Comparison of ENCODE assay signal across 8 cellular contexts in the genomic region with DNA sequence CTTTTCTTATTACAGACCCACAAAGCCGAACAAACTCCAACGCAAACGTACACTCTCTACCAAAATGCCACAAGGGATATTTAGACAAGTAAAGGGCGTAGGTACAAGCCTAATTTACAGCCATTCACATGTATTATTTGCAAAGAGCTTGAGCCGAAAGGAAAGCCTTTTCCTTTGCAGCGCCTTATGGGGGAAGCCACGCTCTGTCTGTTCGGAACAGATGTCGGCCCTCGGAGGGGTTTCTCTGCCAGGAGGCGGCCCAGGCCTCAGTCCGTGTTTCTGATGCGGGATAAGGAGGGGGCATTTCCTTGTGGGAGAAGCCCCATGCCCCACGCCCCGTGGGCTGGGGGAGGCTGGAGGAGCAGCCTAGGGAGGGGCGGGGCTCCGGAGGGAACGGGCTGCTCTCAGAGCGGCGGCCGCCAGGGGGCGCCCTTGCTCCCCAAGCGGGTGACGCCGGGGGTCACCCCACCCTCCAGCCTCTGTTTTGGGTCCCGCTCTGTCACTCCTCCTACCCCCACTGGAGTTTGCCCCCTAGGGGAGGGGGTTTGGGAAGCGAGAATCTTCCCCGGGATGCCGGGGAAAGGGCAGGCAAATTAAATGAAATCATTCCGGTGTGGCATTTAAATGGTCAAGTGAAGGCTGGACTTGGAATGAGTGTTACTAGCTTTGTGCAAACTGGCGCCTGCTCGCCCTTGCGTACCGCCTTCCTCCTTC. TPM values are rescaled to one million over a fixed set of nuclear protein-coding genes. Genes with fewer than 3 reads are reported as not detected.
DNase-seq lines count a peak whose midpoint lies in the region; ATAC-seq and TF ChIP-seq lines count a peak whose summit lies in the region.

No MANE protein-coding gene starts in this region.

- H3K27ac ChIP-seq in CD4-positive, CD25-positive, alpha-beta regulatory T cell (ENCODE audit: insufficient read depth, low read length, poor library complexity, severe bottlenecking), result no peak overlapping the region
- H3K27ac ChIP-seq in right cardiac atrium (ENCODE audit: low read length), result no peak overlapping the region
- H3K27ac ChIP-seq in psoas muscle, result no peak overlapping the region
- H3K27ac ChIP-seq in urinary bladder (ENCODE audit: low read depth), result no peak overlapping the region

- ATAC-seq in CD4-positive, CD25-positive, alpha-beta regulatory T cell (ENCODE audit: low read depth in 2 of 2), result peak; percentile 66 to 69
- ATAC-seq in GM19463 (IDR thresholded peaks at IDR 0.05; ENCODE audit: unreplicated experiment) (peak; percentile 95), T-helper 17 cell (peak; percentile 94), right cardiac atrium (peak; percentile 94 to 96), psoas muscle (peak; percentile 86 to 96 (median 92))

- H3K4me1 ChIP-seq in CD4-positive, CD25-positive, alpha-beta regulatory T cell (ENCODE audit: control insufficient read depth, insufficient read depth, low read length, poor library complexity, severe bottlenecking), result peaks cover 10% of the 10 kb centered on the region
- no peaks in the 10 kb centered on the region for H3K4me1 ChIP-seq in right cardiac atrium (ENCODE audit: control insufficient read depth, insufficient read depth, low read length)
- H3K4me1 ChIP-seq in psoas muscle, result peaks cover 13% of the 10 kb centered on the region
- no peaks in the 10 kb centered on the region for H3K4me1 ChIP-seq in urinary bladder (ENCODE audit: insufficient read depth)

- H3K9me3 ChIP-seq in CD4-positive, CD25-positive, alpha-beta regulatory T cell (ENCODE audit: control insufficient read depth in 2 of 2, low read length in 2 of 2), result no peaks in the 10 kb centered on the region
- H3K9me3 ChIP-seq in T-helper 17 cell (ENCODE audit: control insufficient read depth, low read length, poor library complexity, severe bottlenecking) (no peaks in the 10 kb centered on the region), right cardiac atrium (ENCODE audit: control insufficient read depth, low read length) (no peaks in the 10 kb centered on the region), psoas muscle (no peaks in the 10 kb centered on the region)

- H3K36me3 Mint-ChIP-seq in CD4-positive, CD25-positive, alpha-beta regulatory T cell, result no peaks in the 10 kb centered on the region
- H3K36me3 Mint-ChIP-seq in T-helper 17 cell (ENCODE audit: low read depth), result peaks cover 2% of the 10 kb centered on the region

- H3K4me3 ChIP-seq in CD4-positive, CD25-positive, alpha-beta regulatory T cell (ENCODE audit: low read depth, low read length), result peak overlapping the region; percentile 45
- H3K4me3 ChIP-seq in right cardiac atrium (ENCODE audit: low read length) (peak overlapping the region; percentile 76), psoas muscle (peak overlapping the region; percentile 69), urinary bladder (ENCODE audit: low read depth, low read length) (peak overlapping the region; percentile 44)

- H3K9me3 Mint-ChIP-seq in CD4-positive, CD25-positive, alpha-beta regulatory T cell, result peaks cover 0 to 1% (median 0%) of the 10 kb centered on the region in 7 donors

- H3K36me3 ChIP-seq in CD4-positive, CD25-positive, alpha-beta regulatory T cell (ENCODE audit: control insufficient read depth, insufficient read depth, low read length), result no peaks in the 10 kb centered on the region
- H3K36me3 ChIP-seq in psoas muscle (ENCODE audit: insufficient read depth in 1 of 2, low read depth in 1 of 2) (no peaks in the 10 kb centered on the region), urinary bladder (ENCODE audit: insufficient read depth) (no peaks in the 10 kb centered on the region)

- peak; percentile 15 to 50 (median 43) for DNase-seq in CD4-positive, CD25-positive, alpha-beta regulatory T cell
- peak in 51 of 76 experiments; percentile 1 to 60 (median 31) for DNase-seq in HUDEP-2 (lab: John Stamatoyannopoulos, UW; ENCODE audit: unreplicated experiment in 76 of 76)
- peak; percentile 38 to 52 (median 49) for DNase-seq in T-helper 17 cell
- DNase-seq in amniotic stem cell (lab: John Stamatoyannopoulos, UW), result peak; percentile 31
- DNase-seq in right cardiac atrium, result peak; percentile 74 to 91 (median 91)
- DNase-seq in psoas muscle, result peak; percentile 73 to 83

- peaks cover 0 to 22% (median 10%) of the 10 kb centered on the region in 4 donors for H3K4me1 Mint-ChIP-seq in CD4-positive, CD25-positive, alpha-beta regulatory T cell
- H3K4me1 Mint-ChIP-seq in T-helper 17 cell, result peaks cover 23% of the 10 kb centered on the region

- TF ChIP-seq CTCF in psoas muscle (IDR thresholded peaks at IDR 0.05), result peak; percentile 96

- H3K27me3 ChIP-seq in CD4-positive, CD25-positive, alpha-beta regulatory T cell (ENCODE audit: control insufficient read depth, insufficient read depth, low read length), result peaks cover 24% of the 10 kb centered on the region
- H3K27me3 ChIP-seq in right cardiac atrium (ENCODE audit: control insufficient read depth, insufficient read depth), result no peaks in the 10 kb centered on the region
- H3K27me3 ChIP-seq in psoas muscle (ENCODE audit: insufficient read depth in 3 of 3, low read length in 2 of 3), result no peaks in the 10 kb centered on the region

- H3K27ac Mint-ChIP-seq in CD4-positive, CD25-positive, alpha-beta regulatory T cell, result no peak overlapping the region
- no peak overlapping the region for H3K27ac Mint-ChIP-seq in T-helper 17 cell

- intact Hi-C loops in right cardiac atrium (cut with DNase I), result no loop called here
- intact Hi-C loops in psoas muscle (cut with DNase I), result no loop called here

- H3K4me3 Mint-ChIP-seq in CD4-positive, CD25-positive, alpha-beta regulatory T cell, result peak overlapping the region in 3 of 4 donors; percentile 59 to 73 (median 70)
- H3K4me3 Mint-ChIP-seq in T-helper 17 cell, result peak overlapping the region; percentile 79

- H3K27me3 Mint-ChIP-seq in CD4-positive, CD25-positive, alpha-beta regulatory T cell, result peaks cover 68% of the 10 kb centered on the region
- H3K27me3 Mint-ChIP-seq in T-helper 17 cell, result peaks cover 93% of the 10 kb centered on the region

- 2% methylated on average over 34 of the region's 34 CpGs for WGBS in right cardiac atrium
- 1% methylated on average over 34 of the region's 34 CpGs for WGBS in psoas muscle, 3 donors
- 1% methylated on average over 34 of the region's 34 CpGs for WGBS in urinary bladder

RNA-seq across cellular contexts. Expression of gene HTR2A, which starts 2.9 kb away (rescaled TPM):
- total RNA-seq in CD4-positive, CD25-positive, alpha-beta regulatory T cell, result not detected
- polyA plus RNA-seq in CD4-positive, CD25-positive, alpha-beta regulatory T cell, result not detected
- total RNA-seq in T-helper 17 cell, result not detected
- 1 to 10 TPM in 1 of 4 donors, under 1 TPM in 3; 0.11 to 1.1 (median 0.31) TPM for total RNA-seq in right cardiac atrium
- 0.32 TPM for polyA plus RNA-seq in right cardiac atrium
- total RNA-seq in psoas muscle, result not detected
- under 1 TPM; 0.04 to 0.08 (median 0.04) TPM for polyA plus RNA-seq in psoas muscle
- 4.8 TPM for total RNA-seq in urinary bladder
- polyA plus RNA-seq in urinary bladder, result 0.49 TPM

Comparison
In these comparisons a context has a peak if more than half of its experiments do, and no peak if none do; other contexts are left out.
1. DNase-seq: peak in every context shown above with its lines; median percentile 91 in right cardiac atrium; 78 in psoas muscle; 49 in T-helper 17 cell; 43 in CD4-positive, CD25-positive, alpha-beta regulatory T cell; 31 in HUDEP-2; 31 in amniotic stem cell.